17 cellular contexts compared by ENCODE assay signal in the genomic region with DNA sequence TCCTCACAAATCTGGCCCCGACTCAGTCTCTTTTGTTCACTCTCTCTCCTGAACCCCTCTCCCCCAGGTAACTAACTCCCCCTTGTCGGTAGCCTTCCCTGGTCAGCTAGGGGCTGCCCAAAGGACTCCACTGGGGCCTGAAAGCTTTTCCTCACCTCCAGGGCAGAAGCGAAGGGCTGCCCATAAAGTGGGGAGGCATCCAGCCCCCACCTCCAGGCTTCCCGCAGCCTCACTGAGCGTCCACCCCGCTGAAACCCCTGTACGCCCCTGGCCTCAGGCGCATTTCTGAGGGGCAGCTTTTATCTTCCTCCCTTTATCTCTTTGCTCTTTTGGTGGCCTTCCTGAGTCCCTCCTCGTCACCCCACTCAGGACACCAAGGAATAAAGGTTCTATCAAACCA.
DNase-seq lines count a peak whose midpoint lies in the region; ATAC-seq and TF ChIP-seq lines count a peak whose summit lies in the region.
"Had no signal": no experiment of that assay in that cellular context is flagged by ENCODE, and none has a peak within 500 bp of the region (broad histone marks: within the 10 kb centered on the region; RNA-seq: fewer than 3 reads in every experiment).

No MANE protein-coding gene starts in this region.

- intact Hi-C loops in heart left ventricle (cut with DNase I) (no loop called here), posterior vena cava (cut with DNase I) (no loop called here)

- 92 to 94% (median 92%) methylated on average over 9 of the region's 9 CpGs for WGBS in heart left ventricle, 4 donors

- ATAC-seq in heart left ventricle, result no peak
- ATAC-seq in HG03039 (IDR thresholded peaks at IDR 0.05; ENCODE audit: unreplicated experiment), result no peak
- ATAC-seq: GM12878 had no signal

- TF ChIP-seq POLR2A in heart left ventricle (IDR thresholded peaks at IDR 0.05), result no peak

- H3K27ac ChIP-seq in right atrium auricular region, result no peak overlapping the region
- no peak overlapping the region for H3K27ac ChIP-seq in heart left ventricle
- H3K27ac ChIP-seq: BLaER1 treated with 17β-estradiol and CSF1 and Interleukin-3, amounts not matched to agents 10 nM and 100 nM had no signal

- TF ChIP-seq CTCF in right atrium auricular region (IDR thresholded peaks at IDR 0.05) (no peak), heart left ventricle (IDR thresholded peaks at IDR 0.05) (no peak)

- H3K36me3 ChIP-seq in right atrium auricular region (no peaks in the 10 kb centered on the region), heart left ventricle (no peaks in the 10 kb centered on the region)
- H3K36me3 ChIP-seq: BLaER1 treated with 17β-estradiol and CSF1 and Interleukin-3, amounts not matched to agents 10 nM and 100 nM; HAP-1 had no signal

- H3K4me3 ChIP-seq in right atrium auricular region, result no peak overlapping the region
- no peak overlapping the region for H3K4me3 ChIP-seq in heart left ventricle
- H3K4me3 ChIP-seq: BLaER1 treated with 17β-estradiol and CSF1 and Interleukin-3, amounts not matched to agents 10 nM and 100 nM; GM12878; HAP-1 had no signal

- no peaks in the 10 kb centered on the region for H3K27me3 ChIP-seq in right atrium auricular region
- H3K27me3 ChIP-seq in heart left ventricle, result no peaks in the 10 kb centered on the region
- H3K27me3 ChIP-seq: BLaER1 treated with 17β-estradiol and CSF1 and Interleukin-3, amounts not matched to agents 10 nM and 100 nM had no signal

- H3K4me1 ChIP-seq in right atrium auricular region (no peaks in the 10 kb centered on the region), heart left ventricle (no peaks in the 10 kb centered on the region)
- H3K4me1 ChIP-seq: HAP-1 had no signal

- no peaks in the 10 kb centered on the region for H3K9me3 ChIP-seq in right atrium auricular region
- no peaks in the 10 kb centered on the region for H3K9me3 ChIP-seq in heart left ventricle
- H3K9me3 ChIP-seq: HAP-1 had no signal

- DNase-seq in right atrium auricular region (ENCODE audit: low spot score), result peak; percentile 4
- DNase-seq in heart left ventricle, result no peak
- peak; percentile 9 for DNase-seq in iPS-NIHi7 (ENCODE audit: extremely low spot score)
- peak; percentile 62 for DNase-seq in posterior vena cava (ENCODE audit: low spot score)
- DNase-seq in AML-193 (lab: John Stamatoyannopoulos, UW), result no peak
- DNase-seq in HuH-7 (ENCODE audit: low spot score), result no peak
- DNase-seq: 8988T; CD4-positive, CD25-positive, alpha-beta regulatory T cell; CD8-positive, alpha-beta memory T cell; COR-L47; DMS 273 treated with DMSO at 0.1 percent for 48 hours; DND-41; EL had no signal

Comparison
In these comparisons a context has a peak if more than half of its experiments do, and no peak if none do; other contexts are left out.
1. DNase-seq: peak in right atrium auricular region (single experiment), iPS-NIHi7 (single experiment) and posterior vena cava (single experiment); none in heart left ventricle (0 of 5), AML-193 (0 of 2) and HuH-7 (single experiment).